In the genomic region with DNA sequence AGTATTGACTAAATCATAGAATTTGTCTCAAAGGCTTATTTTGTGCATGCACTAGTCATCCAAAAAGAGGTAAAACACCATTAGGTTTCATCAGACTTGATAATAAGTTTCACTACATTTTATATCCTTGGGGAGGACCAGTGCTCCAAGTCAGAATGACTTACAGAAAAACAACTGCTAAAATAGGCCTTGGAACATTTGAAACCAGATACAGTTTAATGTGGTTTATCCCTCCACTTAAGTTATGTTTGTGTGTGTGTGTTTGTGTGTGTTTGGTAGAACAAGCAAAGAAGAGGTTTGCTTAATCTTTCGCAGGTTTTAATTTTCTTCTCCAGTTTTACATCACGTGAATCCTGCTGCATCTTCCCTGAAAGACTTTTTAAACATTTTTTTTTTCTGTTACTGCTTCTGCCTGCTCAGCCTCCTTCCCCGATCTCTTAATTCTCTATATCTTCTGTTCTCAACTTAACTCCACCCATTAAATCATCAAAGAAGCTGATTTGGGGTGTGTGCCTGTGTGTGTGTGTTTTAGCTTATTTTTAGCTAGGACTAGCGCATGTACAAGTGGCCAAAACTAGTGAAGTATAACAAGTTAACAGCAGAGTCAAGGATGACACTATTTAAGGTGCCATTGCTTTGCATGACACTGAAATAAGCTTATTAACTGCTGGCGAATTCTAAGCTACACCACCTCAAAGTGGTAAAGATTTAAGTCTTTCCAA, we compare ENCODE assay signal across 12 cellular contexts.
DNase-seq lines count a peak whose midpoint lies in the region; ATAC-seq, FAIRE-seq and TF ChIP-seq lines count a peak whose summit lies in the region.
"Had no signal": no experiment of that assay in that cellular context is flagged by ENCODE, and none has a peak within 500 bp of the region (broad histone marks: within the 10 kb centered on the region; RNA-seq: fewer than 3 reads in every experiment).

No MANE protein-coding gene starts in this region.

- H4K20me1 ChIP-seq in BLaER1 treated with 17β-estradiol and CSF1 and Interleukin-3, amounts not matched to agents 10 nM and 100 nM, result no peaks in the 10 kb centered on the region

- H3K4me3 ChIP-seq in BLaER1 treated with 17β-estradiol and CSF1 and Interleukin-3, amounts not matched to agents 10 nM and 100 nM, result no peak overlapping the region
- H3K4me3 ChIP-seq in lower lobe of right lung, result no peak overlapping the region
- H3K4me3 ChIP-seq: SJSA1 had no signal

- ATAC-seq in GM19468 (IDR thresholded peaks at IDR 0.05; ENCODE audit: extremely low read depth, unreplicated experiment), result peak; percentile 16
- ATAC-seq in HG03108 (IDR thresholded peaks at IDR 0.05; ENCODE audit: unreplicated experiment), result peak; percentile 57
- no peak for ATAC-seq in lower lobe of right lung
- ATAC-seq: CD8-positive, alpha-beta T cell had no signal

- intact Hi-C loops in activated T-helper 2 cell treated with anti-CD3 and anti-CD28 coated beads, Interferon-gamma antibody, Interleukin-2, Interleukin-4, amounts not matched to agents 10 μg/mL and 5 μg/mL and 100 μg/mL, durations not matched to agents 14 hours and 24 hours and 36 hours (cut with micrococcal nuclease), result no loop called here
- intact Hi-C loops in lower lobe of right lung (cut with DNase I), result no loop called here

- no peak for TF ChIP-seq POLR2A in H54 (IDR thresholded peaks at IDR 0.05; ENCODE audit: low read depth, low read length)

- peaks cover 14 to 35% (median 28%) of the 10 kb centered on the region in 10 experiments for H3K4me1 ChIP-seq in BLaER1 treated with 17β-estradiol and CSF1 and Interleukin-3, amounts not matched to agents 10 nM and 100 nM
- H3K4me1 ChIP-seq in lower lobe of right lung, result no peaks in the 10 kb centered on the region

- H3K36me3 ChIP-seq in BLaER1 treated with 17β-estradiol and CSF1 and Interleukin-3, amounts not matched to agents 10 nM and 100 nM, result no peaks in the 10 kb centered on the region
- H3K36me3 ChIP-seq in lower lobe of right lung, result no peaks in the 10 kb centered on the region
- H3K36me3 ChIP-seq: SJSA1 had no signal

- H3K9me3 ChIP-seq in BLaER1 treated with 17β-estradiol and CSF1 and Interleukin-3, amounts not matched to agents 10 nM and 100 nM (replicated peaks in 1 of 11), result no peaks in the 10 kb centered on the region
- H3K9me3 ChIP-seq in lower lobe of right lung, result no peaks in the 10 kb centered on the region
- H3K9me3 ChIP-seq: SJSA1 had no signal

- peaks cover 30% of the 10 kb centered on the region for H3K4me1 Mint-ChIP-seq in chondrocyte (ENCODE audit: low read depth)
- no peaks in the 10 kb centered on the region for H3K4me1 Mint-ChIP-seq in activated T-helper 2 cell treated with anti-CD3 and anti-CD28 coated beads, Interferon-gamma antibody, Interleukin-2, Interleukin-4, amounts not matched to agents 10 μg/mL and 5 μg/mL and 100 μg/mL, durations not matched to agents 14 hours and 24 hours and 36 hours (ENCODE audit: low read depth)

- no peaks in the 10 kb centered on the region for H3K36me3 Mint-ChIP-seq in chondrocyte (ENCODE audit: low read depth)
- no peaks in the 10 kb centered on the region for H3K36me3 Mint-ChIP-seq in activated T-helper 2 cell treated with anti-CD3 and anti-CD28 coated beads, Interferon-gamma antibody, Interleukin-2, Interleukin-4, amounts not matched to agents 10 μg/mL and 5 μg/mL and 100 μg/mL, durations not matched to agents 14 hours and 24 hours and 36 hours (ENCODE audit: low read depth)
- H3K36me3 Mint-ChIP-seq: CD8-positive, alpha-beta T cell had no signal

- H3K27ac Mint-ChIP-seq in chondrocyte (ENCODE audit: unreplicated experiment), result peak overlapping the region; percentile 64
- H3K27ac Mint-ChIP-seq in activated T-helper 2 cell treated with anti-CD3 and anti-CD28 coated beads, Interferon-gamma antibody, Interleukin-2, Interleukin-4, amounts not matched to agents 10 μg/mL and 5 μg/mL and 100 μg/mL, durations not matched to agents 14 hours and 24 hours and 36 hours, result no peak overlapping the region
- H3K27ac Mint-ChIP-seq: CD8-positive, alpha-beta T cell had no signal

- no peak overlapping the region for H3K27ac ChIP-seq in BLaER1 treated with 17β-estradiol and CSF1 and Interleukin-3, amounts not matched to agents 10 nM and 100 nM
- no peak overlapping the region for H3K27ac ChIP-seq in lower lobe of right lung
- H3K27ac ChIP-seq: SJSA1 had no signal

- no peak overlapping the region for H3K4me3 Mint-ChIP-seq in chondrocyte (ENCODE audit: unreplicated experiment)
- no peak overlapping the region for H3K4me3 Mint-ChIP-seq in activated T-helper 2 cell treated with anti-CD3 and anti-CD28 coated beads, Interferon-gamma antibody, Interleukin-2, Interleukin-4, amounts not matched to agents 10 μg/mL and 5 μg/mL and 100 μg/mL, durations not matched to agents 14 hours and 24 hours and 36 hours (ENCODE audit: low read depth)
- H3K4me3 Mint-ChIP-seq: CD8-positive, alpha-beta T cell; neural crest cell had no signal

- no peaks in the 10 kb centered on the region for H3K27me3 ChIP-seq in BLaER1 treated with 17β-estradiol and CSF1 and Interleukin-3, amounts not matched to agents 10 nM and 100 nM
- H3K27me3 ChIP-seq in lower lobe of right lung (ENCODE audit: low read depth), result no peaks in the 10 kb centered on the region
- H3K27me3 ChIP-seq: SJSA1 had no signal

- no peak for DNase-seq in chondrocyte (ENCODE audit: low spot score)
- no peak for DNase-seq in activated T-helper 2 cell treated with anti-CD3 and anti-CD28 coated beads, Interferon-gamma antibody, Interleukin-2, Interleukin-4, amounts not matched to agents 10 μg/mL and 5 μg/mL and 100 μg/mL, durations not matched to agents 14 hours and 24 hours and 36 hours (ENCODE audit: low spot score)
- no peak for DNase-seq in mesenteric fat pad (ENCODE audit: low spot score)
- no peak for DNase-seq in lower lobe of right lung
- no peak for DNase-seq in H54 (ENCODE audit: insufficient read length, low spot score)
- DNase-seq: CD8-positive, alpha-beta T cell; stimulated activated CD8-positive, alpha-beta memory T cell treated with anti-CD3 and anti-CD28 coated beads, Interleukin-4, amount 100 ng/mL, for 48 hours had no signal

- no peak overlapping the region for H3K9ac ChIP-seq in BLaER1 treated with 17β-estradiol and CSF1 and Interleukin-3, amounts not matched to agents 10 nM and 100 nM

- H3K9me3 Mint-ChIP-seq in chondrocyte (ENCODE audit: low read depth), result no peaks in the 10 kb centered on the region
- no peaks in the 10 kb centered on the region for H3K9me3 Mint-ChIP-seq in activated T-helper 2 cell treated with anti-CD3 and anti-CD28 coated beads, Interferon-gamma antibody, Interleukin-2, Interleukin-4, amounts not matched to agents 10 μg/mL and 5 μg/mL and 100 μg/mL, durations not matched to agents 14 hours and 24 hours and 36 hours
- H3K9me3 Mint-ChIP-seq: neural crest cell had no signal

- FAIRE-seq in H54 (lab: Jason Lieb, UNC), result no peak

- H3K27me3 Mint-ChIP-seq in chondrocyte (ENCODE audit: low read depth), result no peaks in the 10 kb centered on the region
- no peaks in the 10 kb centered on the region for H3K27me3 Mint-ChIP-seq in activated T-helper 2 cell treated with anti-CD3 and anti-CD28 coated beads, Interferon-gamma antibody, Interleukin-2, Interleukin-4, amounts not matched to agents 10 μg/mL and 5 μg/mL and 100 μg/mL, durations not matched to agents 14 hours and 24 hours and 36 hours (ENCODE audit: low read depth)

- no peak for TF ChIP-seq CTCF in chondrocyte (IDR thresholded peaks at IDR 0.05)
- no peak for TF ChIP-seq CTCF in lower lobe of right lung (IDR thresholded peaks at IDR 0.05)

- peak overlapping the region; percentile 17 to 70 (median 55); a peak in 20 of 22 replicates for H3K4me2 ChIP-seq in BLaER1 treated with 17β-estradiol and CSF1 and Interleukin-3, amounts not matched to agents 10 nM and 100 nM

Comparison
In these comparisons a context has a peak if more than half of its experiments do, and no peak if none do; other contexts are left out.
1. ATAC-seq: peak in GM19468 (single experiment) and HG03108 (single experiment); none in lower lobe of right lung (0 of 2).